In the genomic region with DNA sequence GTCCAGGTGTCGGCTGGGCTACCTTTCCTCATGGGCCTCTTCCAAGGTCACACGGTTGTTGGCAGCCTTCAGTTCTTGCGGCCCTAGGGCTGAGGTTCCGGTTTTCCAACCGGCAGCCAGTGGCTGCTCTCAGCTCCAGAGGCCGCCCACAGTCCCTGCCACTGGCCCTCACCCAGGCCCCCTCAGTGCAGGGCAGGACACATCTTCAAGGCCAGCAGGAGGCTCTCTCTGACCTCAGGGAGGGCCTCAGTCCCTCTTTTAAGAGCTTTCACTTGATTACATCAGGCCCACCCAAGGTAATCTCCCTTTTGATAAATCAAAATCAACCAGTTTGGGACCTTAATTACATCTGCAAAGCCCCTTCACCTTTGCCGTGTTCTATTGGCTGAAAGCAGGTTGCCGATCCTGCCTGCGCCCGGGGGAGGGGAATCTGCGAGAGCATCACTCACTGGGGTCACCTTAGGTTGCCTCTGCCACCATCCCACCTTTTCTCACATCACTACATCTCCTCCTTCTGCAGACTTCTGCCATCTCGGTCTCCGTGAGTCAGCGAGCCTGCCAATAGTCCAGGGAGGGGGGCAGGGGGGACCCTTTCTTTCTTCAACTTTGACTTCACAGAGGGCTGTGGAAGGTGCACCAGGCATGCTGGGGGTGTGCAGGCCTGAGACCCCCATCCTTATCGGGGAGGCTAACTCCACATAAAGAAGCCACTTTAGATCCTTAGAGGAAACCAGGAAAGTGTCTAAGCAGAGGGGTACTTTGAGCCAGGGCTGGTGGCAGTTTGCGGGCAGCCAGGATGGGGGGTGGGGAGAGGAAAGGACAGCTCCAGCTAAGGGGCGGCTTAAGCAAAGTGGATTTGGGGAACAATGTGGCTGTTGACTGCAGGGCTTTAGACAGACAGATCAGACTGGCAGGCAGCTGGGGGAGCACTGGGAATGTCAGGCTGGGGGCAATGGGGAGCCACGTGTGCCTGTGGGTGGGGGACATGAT, we compare ENCODE assay signal across 28 cellular contexts. TPM values are rescaled to one million over a fixed set of nuclear protein-coding genes. Genes with fewer than 3 reads are reported as not detected.
DNase-seq lines count a peak whose midpoint lies in the region; ATAC-seq and TF ChIP-seq lines count a peak whose summit lies in the region.
"Had no signal": no experiment of that assay in that cellular context is flagged by ENCODE, and none has a peak within 500 bp of the region (broad histone marks: within the 10 kb centered on the region; RNA-seq: fewer than 3 reads in every experiment).

No MANE protein-coding gene starts in this region.

- TF ChIP-seq CTCF in GM20000 (IDR thresholded peaks at IDR 0.05; ENCODE audit: extremely low read depth, missing control alignments) (no peak), brain (conservative IDR thresholded peaks at IDR 0.05) (no peak), neural progenitor cell (IDR thresholded peaks at IDR 0.05) (no peak)

- peak overlapping the region; percentile 74 for H3K4me2 ChIP-seq in neural progenitor cell
- H3K4me2 ChIP-seq: KMS-11 had no signal

- DNase-seq in D341Med (ENCODE audit: low spot score) (peak; percentile 35), GM20000 (ENCODE audit: low spot score) (peak; percentile 4), neural progenitor cell (ENCODE audit: low spot score) (peak; percentile 81), amniotic stem cell (lab: John Stamatoyannopoulos, UW) (no peak)
- DNase-seq in effector memory CD4-positive, alpha-beta T cell: no peak
- DNase-seq: activated CD4-positive, alpha-beta T cell treated with anti-CD3 and anti-CD28 coated beads for 4 hours; activated CD8-positive, alpha-beta memory T cell treated with anti-CD3 and anti-CD28 coated beads for 24 hours; activated effector memory CD4-positive, alpha-beta T cell treated with Interleukin-2 at 50 U/mL for 16 hours; activated naive CD8-positive, alpha-beta T cell treated with anti-CD3 and anti-CD28 coated beads, Interleukin-2, amount 10 ng/mL, durations not matched to agents 7 days and 5 days; immature natural killer cell; left lung; MM.1S; naive B cell; NCI-H1417 treated with DMSO at 0.1 percent for 48 hours; NCI-H345; NCI-H748 treated with DMSO at 0.1 percent for 48 hours; trophoblast cell had no signal

- H3K4me1 Mint-ChIP-seq in brain (peaks cover 35% of the 10 kb centered on the region), neural progenitor cell (peaks cover 7% of the 10 kb centered on the region)
- H3K4me1 Mint-ChIP-seq: central memory CD8-positive, alpha-beta T cell had no signal

- H3K4me1 ChIP-seq in neural progenitor cell: peaks cover 38% of the 10 kb centered on the region
- no peaks in the 10 kb centered on the region for H3K4me1 ChIP-seq in effector memory CD4-positive, alpha-beta T cell (ENCODE audit: control insufficient read depth, insufficient read depth, low read length, poor library complexity, severe bottlenecking)
- H3K4me1 ChIP-seq: gastrocnemius medialis, left lung had no signal

- H3K4me3 ChIP-seq in neural progenitor cell: no peak overlapping the region
- no peak overlapping the region for H3K4me3 ChIP-seq in effector memory CD4-positive, alpha-beta T cell (ENCODE audit: insufficient read depth, low read depth, low read length, poor library complexity, severe bottlenecking)
- H3K4me3 ChIP-seq: gastrocnemius medialis, GM12878, HAP-1, left lung, SK-N-MC had no signal

- H3K79me2 ChIP-seq in neural progenitor cell (ENCODE audit: low read depth): no peaks in the 10 kb centered on the region

- H3K27me3 Mint-ChIP-seq in brain: peaks cover 15% of the 10 kb centered on the region
- H3K27me3 Mint-ChIP-seq in neural progenitor cell (ENCODE audit: insufficient read depth, low read depth): peaks cover 15% of the 10 kb centered on the region

- no peak overlapping the region for H3K9ac ChIP-seq in neural progenitor cell
- H3K9ac ChIP-seq: KMS-11 had no signal

- H3K4me3 Mint-ChIP-seq in brain (no peak overlapping the region), neural progenitor cell (peak overlapping the region; percentile 13)
- H3K4me3 Mint-ChIP-seq: activated naive CD8-positive, alpha-beta T cell treated with anti-CD3 and anti-CD28 coated beads, Interleukin-2, amount 10 ng/mL, durations not matched to agents 7 days and 5 days; central memory CD8-positive, alpha-beta T cell; dendritic cell treated with granulocyte-macrophage colony-stimulating factor and Interleukin-4, amounts not matched to agents 40 ng/mL and 50 ng/mL, for 4 days; immature natural killer cell had no signal

- H3K36me3 ChIP-seq in neural progenitor cell: no peaks in the 10 kb centered on the region
- H3K36me3 ChIP-seq in effector memory CD4-positive, alpha-beta T cell (ENCODE audit: control insufficient read depth, insufficient read depth, low read length): no peaks in the 10 kb centered on the region
- H3K36me3 ChIP-seq: gastrocnemius medialis, HAP-1, left lung had no signal

- no peaks in the 10 kb centered on the region for H4K20me1 ChIP-seq in neural progenitor cell (ENCODE audit: low read depth)

- H3K9me3 Mint-ChIP-seq in brain (peaks cover 0 to 9% (median 0%) of the 10 kb centered on the region in 5 experiments), neural progenitor cell (no peaks in the 10 kb centered on the region)
- H3K9me3 Mint-ChIP-seq: central memory CD8-positive, alpha-beta T cell; immature natural killer cell had no signal

- H3K27ac Mint-ChIP-seq in brain (peak overlapping the region in 3 of 5 experiments; percentile 35 to 41 (median 39)), neural progenitor cell (peak overlapping the region; percentile 29)
- H3K27ac Mint-ChIP-seq: activated naive CD8-positive, alpha-beta T cell treated with anti-CD3 and anti-CD28 coated beads, Interleukin-2, amount 10 ng/mL, durations not matched to agents 7 days and 5 days; dendritic cell treated with granulocyte-macrophage colony-stimulating factor and Interleukin-4, amounts not matched to agents 40 ng/mL and 50 ng/mL, for 4 days; immature natural killer cell had no signal

- no peak for ATAC-seq in GM21526 (IDR thresholded peaks at IDR 0.05; ENCODE audit: low FRiP score, unreplicated experiment)
- ATAC-seq: GM12878, left lung had no signal

- H3K9me3 ChIP-seq in neural progenitor cell (ENCODE audit: low read depth): no peaks in the 10 kb centered on the region
- H3K9me3 ChIP-seq in effector memory CD4-positive, alpha-beta T cell (ENCODE audit: control insufficient read depth, low read length): no peaks in the 10 kb centered on the region
- H3K9me3 ChIP-seq: gastrocnemius medialis, HAP-1, left lung had no signal

- peaks cover 13% of the 10 kb centered on the region for H3F3A ChIP-seq in neural progenitor cell (ENCODE audit: low read depth)

- no peak overlapping the region for H3K27ac ChIP-seq in neural progenitor cell
- H3K27ac ChIP-seq in effector memory CD4-positive, alpha-beta T cell (ENCODE audit: insufficient read depth, low read length, poor library complexity, severe bottlenecking): no peak overlapping the region
- H3K27ac ChIP-seq: gastrocnemius medialis, KMS-11, left lung, RWPE1, SK-N-MC had no signal

- H3K36me3 Mint-ChIP-seq in brain (no peaks in the 10 kb centered on the region), neural progenitor cell (no peaks in the 10 kb centered on the region)
- H3K36me3 Mint-ChIP-seq: immature natural killer cell had no signal

- H2AFZ ChIP-seq in neural progenitor cell (replicated peaks): no peak overlapping the region

- H3K27me3 ChIP-seq in neural progenitor cell: no peaks in the 10 kb centered on the region
- no peaks in the 10 kb centered on the region for H3K27me3 ChIP-seq in effector memory CD4-positive, alpha-beta T cell (replicated peaks; ENCODE audit: control insufficient read depth, insufficient read depth, low read length, poor library complexity, severe bottlenecking)
- H3K27me3 ChIP-seq: gastrocnemius medialis had no signal

RNA-seq across cellular contexts. Expression of gene NXPH3, which starts 28.8 kb away (rescaled TPM):
- polyA plus RNA-seq in brain (ENCODE audit: insufficient read depth, low read depth, low replicate concordance): 5.1 TPM
- total RNA-seq in neural progenitor cell (ENCODE audit: low replicate concordance): 3.6 and 10.7 TPM in 2 replicates
- total RNA-seq: T-helper 2 cell treated with Interferon-gamma antibody and Interleukin-4, amounts not matched to agents 100 ng/mL and 5 ng/mL, for 36 hours had no signal
- polyA plus RNA-seq: immature natural killer cell had no signal

RNA-seq across cellular contexts. Expression of gene NGFR, which starts 51.7 kb away (rescaled TPM):
- 2.6 TPM for polyA plus RNA-seq in brain (ENCODE audit: insufficient read depth, low read depth, low replicate concordance)
- 6.6 and 18.4 TPM in 2 replicates for total RNA-seq in neural progenitor cell (ENCODE audit: low replicate concordance)

Comparison
In these comparisons a context has a peak if more than half of its experiments do, and no peak if none do; other contexts are left out.
1. DNase-seq: peak in D341Med (single experiment), GM20000 (single experiment) and neural progenitor cell (single experiment); none in effector memory CD4-positive, alpha-beta T cell (0 of 3) and amniotic stem cell (single experiment).